Comparison of ENCODE assay signal across 15 cellular contexts in genomic region chr6:74735304-74735703, GRCh38.
DNase-seq lines count a peak whose midpoint lies in the region; ATAC-seq and TF ChIP-seq lines count a peak whose summit lies in the region.
"Had no signal": no experiment of that assay in that cellular context is flagged by ENCODE, and none has a peak within 500 bp of the region (broad histone marks: within the 10 kb centered on the region; RNA-seq: fewer than 3 reads in every experiment).

No MANE protein-coding gene starts in this region.

- ATAC-seq in HG02798 (IDR thresholded peaks at IDR 0.05; ENCODE audit: poor library complexity, unreplicated experiment) (no peak), T-cell (replicated peaks in 1 of 4) (no peak)
- ATAC-seq: GM12878 had no signal

- H3K27me3 Mint-ChIP-seq in T-cell: no peaks in the 10 kb centered on the region

- POLR2A ChIA-PET in T-cell (lab: Charles Lee): interaction anchor here in 1 of 2 donors (0.5 kb wide), 1 partner anchor 1114 kb away, joined by 3 read pairs; no protein-coding TSS in a partner anchor

- peaks cover 3 to 14% (median 9%) of the 10 kb centered on the region in 3 donors for H3K9me3 Mint-ChIP-seq in T-cell

- CTCF ChIA-PET in T-cell (lab: Charles Lee): no interaction called here

- no peak for TF ChIP-seq CTCF in fibroblast of mammary gland (conservative IDR thresholded peaks at IDR 0.05; ENCODE audit: control insufficient read depth, insufficient read depth, low read depth, low read length)

- H3K4me1 Mint-ChIP-seq in T-cell: no peaks in the 10 kb centered on the region
- H3K4me1 Mint-ChIP-seq: mesothelial cell of epicardium had no signal

- H3K4me3 Mint-ChIP-seq in T-cell: no peak overlapping the region
- H3K4me3 Mint-ChIP-seq: activated T-helper 1 cell treated with anti-CD3 and anti-CD28 coated beads, Interleukin-12 subunit alpha, Interleukin-12 subunit beta, Interleukin-2, Interleukin-4 antibody, amounts not matched to agents 30 ng/mL and 10 ng/mL and 1 ng/mL, durations not matched to agents 14 hours and 24 hours and 36 hours; mesothelial cell of epicardium had no signal

- no peaks in the 10 kb centered on the region for H3K36me3 Mint-ChIP-seq in T-cell
- H3K36me3 Mint-ChIP-seq: mesothelial cell of epicardium had no signal

- DNase-seq in COLO829 (ENCODE audit: low spot score): peak; percentile 40
- DNase-seq in RKO (ENCODE audit: low spot score): peak; percentile 17
- peak; percentile 96 for DNase-seq in fibroblast of mammary gland (ENCODE audit: low read depth)
- peak; percentile 52 for DNase-seq in renal cortical epithelial cell (ENCODE audit: low read depth)
- DNase-seq in T-cell: no peak
- no peak for DNase-seq in SHP77 (lab: John Stamatoyannopoulos, UW)
- DNase-seq in NCI-H2171 (lab: John Stamatoyannopoulos, UW): no peak
- DNase-seq: NCI-H524, SIG-M5, upper lobe of left lung had no signal

- no peak overlapping the region for H3K27ac Mint-ChIP-seq in T-cell
- H3K27ac Mint-ChIP-seq: activated T-helper 1 cell treated with anti-CD3 and anti-CD28 coated beads, Interleukin-12 subunit alpha, Interleukin-12 subunit beta, Interleukin-2, Interleukin-4 antibody, amounts not matched to agents 30 ng/mL and 10 ng/mL and 1 ng/mL, durations not matched to agents 14 hours and 24 hours and 36 hours; mesothelial cell of epicardium had no signal

- no peak overlapping the region for H3K4me3 ChIP-seq in fibroblast of mammary gland (ENCODE audit: control insufficient read depth, low read depth, low read length)
- H3K4me3 ChIP-seq: GM12878, hepatocyte, upper lobe of left lung had no signal

Comparison
In these comparisons a context has a peak if more than half of its experiments do, and no peak if none do; other contexts are left out.
1. DNase-seq: peak in COLO829 (single experiment), RKO (single experiment), fibroblast of mammary gland (single experiment) and renal cortical epithelial cell (single experiment); none in T-cell (0 of 34), SHP77 (0 of 2) and NCI-H2171 (single experiment).